16 cellular contexts compared by ENCODE assay signal in genomic region chr2:241224851-241225438, GRCh38. TPM values are rescaled to one million over a fixed set of nuclear protein-coding genes. Genes with fewer than 3 reads are reported as not detected.
DNase-seq lines count a peak whose midpoint lies in the region; ATAC-seq, FAIRE-seq and TF ChIP-seq lines count a peak whose summit lies in the region.
"Had no signal": no experiment of that assay in that cellular context is flagged by ENCODE, and none has a peak within 500 bp of the region (broad histone marks: within the 10 kb centered on the region; RNA-seq: fewer than 3 reads in every experiment).

No MANE protein-coding gene starts in this region.

- no peak for TF ChIP-seq POLR2A in Peyer's patch (IDR thresholded peaks at IDR 0.05)

- H3K4me3 ChIP-seq in astrocyte (ENCODE audit: insufficient read depth, low read depth, low read length) (no peak overlapping the region), kidney (ENCODE audit: low read length in 2 of 2) (no peak overlapping the region), Peyer's patch (no peak overlapping the region), upper lobe of right lung (no peak overlapping the region)
- H3K4me3 ChIP-seq: colonic mucosa had no signal

- H3K9me3 ChIP-seq in astrocyte (ENCODE audit: insufficient read depth, low read depth, low read length) = no peaks in the 10 kb centered on the region
- no peaks in the 10 kb centered on the region for H3K9me3 ChIP-seq in kidney (ENCODE audit: control insufficient read depth in 1 of 2, low read length in 2 of 2)
- no peaks in the 10 kb centered on the region for H3K9me3 ChIP-seq in Peyer's patch
- H3K9me3 ChIP-seq in upper lobe of right lung = no peaks in the 10 kb centered on the region
- H3K9me3 ChIP-seq: colonic mucosa had no signal

- H3K9me3 Mint-ChIP-seq in HFFc6 (peaks cover 14% of the 10 kb centered on the region), astrocyte (ENCODE audit: unreplicated experiment) (no peaks in the 10 kb centered on the region), progenitor cell of endocrine pancreas (ENCODE audit: low read depth) (no peaks in the 10 kb centered on the region)

- H4K20me1 ChIP-seq in astrocyte (ENCODE audit: insufficient read depth, low read length) = peaks cover 71% of the 10 kb centered on the region

- H3K9ac ChIP-seq in astrocyte (ENCODE audit: low read length) = peak overlapping the region; percentile 21
- H3K9ac ChIP-seq in kidney (ENCODE audit: low read length in 2 of 2) = no peak overlapping the region

- peak overlapping the region; percentile 45 for H3K4me2 ChIP-seq in astrocyte (ENCODE audit: low read length)

- intact Hi-C loops in kidney (cut with DNase I) = no loop called here
- intact Hi-C loops in upper lobe of right lung (cut with DNase I) = no loop called here

- DNase-seq in HFFc6 = no peak
- no peak for DNase-seq in astrocyte (ENCODE audit: low read depth)
- DNase-seq in kidney = peak; percentile 4
- DNase-seq in progenitor cell of endocrine pancreas (ENCODE audit: low spot score, unreplicated experiment) = no peak
- no peak for DNase-seq in DMS53 (lab: John Stamatoyannopoulos, UW)
- no peak for DNase-seq in Peyer's patch
- no peak for DNase-seq in upper lobe of right lung
- DNase-seq: activated CD4-positive, alpha-beta T cell treated with anti-CD3 and anti-CD28 coated beads, Interleukin-2, amount 50 U/mL, for 4 hours; activated naive CD4-positive, alpha-beta T cell; AML-193; colonic mucosa; kidney glomerular epithelial cell; NCI-H524 treated with DMSO at 0.1 percent for 48 hours had no signal

- TF ChIP-seq CTCF in HFFc6 (IDR thresholded peaks at IDR 0.05) (no peak), astrocyte (IDR thresholded peaks at IDR 0.05; ENCODE audit: insufficient read depth, low read depth, low read length) (no peak), kidney (IDR thresholded peaks at IDR 0.05; ENCODE audit: borderline replicate concordance, extremely low read depth, insufficient read depth) (no peak), progenitor cell of endocrine pancreas (IDR thresholded peaks at IDR 0.05; ENCODE audit: unreplicated experiment) (no peak), Peyer's patch (IDR thresholded peaks at IDR 0.05) (no peak), upper lobe of right lung (IDR thresholded peaks at IDR 0.05) (no peak)

- peaks cover 41% of the 10 kb centered on the region for H3K36me3 ChIP-seq in astrocyte (ENCODE audit: insufficient read depth, low read length)
- peaks cover 25 to 29% of the 10 kb centered on the region in 2 donors for H3K36me3 ChIP-seq in kidney (ENCODE audit: control insufficient read depth in 1 of 2, insufficient read depth in 2 of 2, low read length in 2 of 2)
- H3K36me3 ChIP-seq in Peyer's patch = peaks cover 0 to 39% (median 0%) of the 10 kb centered on the region in 3 donors
- H3K36me3 ChIP-seq in upper lobe of right lung = peaks cover 43% of the 10 kb centered on the region

- no peak for ATAC-seq in upper lobe of right lung

- H3K36me3 Mint-ChIP-seq in HFFc6 (ENCODE audit: low read depth) (peaks cover 19% of the 10 kb centered on the region), astrocyte (ENCODE audit: low read depth, unreplicated experiment) (peaks cover 18% of the 10 kb centered on the region), progenitor cell of endocrine pancreas (ENCODE audit: insufficient read depth) (peaks cover 8% of the 10 kb centered on the region)

- H3K27ac ChIP-seq in astrocyte (ENCODE audit: low read depth, low read length) = no peak overlapping the region
- H3K27ac ChIP-seq in kidney (ENCODE audit: low read depth in 2 of 2, low read length in 2 of 2) = no peak overlapping the region
- H3K27ac ChIP-seq in Peyer's patch = no peak overlapping the region
- H3K27ac ChIP-seq in upper lobe of right lung = no peak overlapping the region
- H3K27ac ChIP-seq: colonic mucosa, VCaP had no signal

- H3K27ac Mint-ChIP-seq in HFFc6 (peak overlapping the region; percentile 73), astrocyte (ENCODE audit: unreplicated experiment) (peak overlapping the region; percentile 85), progenitor cell of endocrine pancreas (peak overlapping the region; percentile 84)

- H3K4me1 Mint-ChIP-seq in HFFc6 (ENCODE audit: low read depth) (peaks cover 44% of the 10 kb centered on the region), astrocyte (ENCODE audit: low read depth, unreplicated experiment) (peaks cover 16% of the 10 kb centered on the region), progenitor cell of endocrine pancreas (ENCODE audit: low read depth) (peaks cover 2% of the 10 kb centered on the region)

- no peak for FAIRE-seq in astrocyte (lab: Jason Lieb, UNC)
- FAIRE-seq in kidney (lab: Jason Lieb, UNC) = no peak
- FAIRE-seq: GM18507, H1 had no signal

- H3K27me3 Mint-ChIP-seq in HFFc6 (ENCODE audit: insufficient read depth) (peaks cover 44% of the 10 kb centered on the region), astrocyte (ENCODE audit: low read depth, unreplicated experiment) (no peaks in the 10 kb centered on the region), progenitor cell of endocrine pancreas (peaks cover 2% of the 10 kb centered on the region)

- no peaks in the 10 kb centered on the region for H3K27me3 ChIP-seq in astrocyte (ENCODE audit: insufficient read depth, low read length)
- no peaks in the 10 kb centered on the region for H3K27me3 ChIP-seq in Peyer's patch
- H3K27me3 ChIP-seq in upper lobe of right lung = no peaks in the 10 kb centered on the region
- H3K27me3 ChIP-seq: colonic mucosa had no signal

- peaks cover 17% of the 10 kb centered on the region for H3K4me1 ChIP-seq in astrocyte (ENCODE audit: insufficient read depth, low read length)
- no peaks in the 10 kb centered on the region for H3K4me1 ChIP-seq in kidney (ENCODE audit: control insufficient read depth in 1 of 2, insufficient read depth in 1 of 2, low read depth in 1 of 2, low read length in 2 of 2)
- peaks cover 0 to 8% (median 0%) of the 10 kb centered on the region in 4 donors for H3K4me1 ChIP-seq in Peyer's patch
- no peaks in the 10 kb centered on the region for H3K4me1 ChIP-seq in upper lobe of right lung
- H3K4me1 ChIP-seq: colonic mucosa had no signal

- no peak overlapping the region for H2AFZ ChIP-seq in astrocyte (ENCODE audit: low read depth, low read length)

- H3K4me3 Mint-ChIP-seq in HFFc6 (peak overlapping the region; percentile 69), astrocyte (ENCODE audit: unreplicated experiment) (no peak overlapping the region), progenitor cell of endocrine pancreas (ENCODE audit: low read depth) (no peak overlapping the region)

- no peaks in the 10 kb centered on the region for H3K79me2 ChIP-seq in astrocyte (ENCODE audit: insufficient read depth, low read length)

RNA-seq across cellular contexts. Expression of gene ANO7, which starts 36.5 kb away (rescaled TPM):
- total RNA-seq in HFFc6 (2021; fragmentation: NEBNext Ultra II Directional; extraction: Animal tissue kit (Norgen Biotek cat#: 25700)) = 1 to 10 TPM in 4 of 6 experiments, under 1 TPM in 2; 0.80 to 1.4 (median 1.2) TPM
- total RNA-seq in astrocyte (5.8 and 7.1 TPM in 2 replicates), kidney (1.9 TPM), progenitor cell of endocrine pancreas (2.5 and 3.0 TPM in 2 replicates), Peyer's patch (100 to 1,000 TPM in 3 of 4 donors, 10 to 100 TPM in 1; 89.1 to 188 (median 102) TPM), upper lobe of right lung (2.1 TPM)
- 1.1 TPM for polyA plus RNA-seq in kidney (ENCODE audit: insufficient read depth, low read depth, low replicate concordance)

Comparison
In these comparisons a context has a peak if more than half of its experiments do, and no peak if none do; other contexts are left out.
1. RNA of gene ANO7, which starts 36.5 kb away (total RNA-seq): 89.1 to 188 TPM in Peyer's patch; 5.8 to 7.1 TPM in astrocyte, 2.5 to 3.0 TPM in progenitor cell of endocrine pancreas, 2.1 TPM in upper lobe of right lung (single experiment), 1.9 TPM in kidney (single experiment) and 0.80 to 1.4 TPM in HFFc6; every median in the first group is over 10 times any median in the second.
2. Peak in every context shown above with its lines, with median percentiles within 50 percentile points of each other: H3K27ac Mint-ChIP-seq.